ENCODE assay signal across 15 cellular contexts in genomic region chr1:56331892-56332567, GRCh38.
DNase-seq lines count a peak whose midpoint lies in the region; TF ChIP-seq lines count a peak whose summit lies in the region.
"Had no signal": no experiment of that assay in that cellular context is flagged by ENCODE, and none has a peak within 500 bp of the region (broad histone marks: within the 10 kb centered on the region; RNA-seq: fewer than 3 reads in every experiment).

No MANE protein-coding gene starts in this region.

- H3K4me3 ChIP-seq in astrocyte of the spinal cord (ENCODE audit: low read depth, low read length) = no peak overlapping the region
- H3K4me3 ChIP-seq in liver (ENCODE audit: low read depth in 1 of 3, low read length in 3 of 3) = no peak overlapping the region
- H3K4me3 ChIP-seq in vagina = no peak overlapping the region

- peak overlapping the region in 1 of 2 donors; percentile 33 for H3K9ac ChIP-seq in liver (ENCODE audit: low read depth in 1 of 2, low read length in 2 of 2)

- H3K27me3 ChIP-seq in liver (ENCODE audit: control insufficient read depth in 4 of 4, insufficient read depth in 4 of 4, low read length in 3 of 4) = no peaks in the 10 kb centered on the region
- no peaks in the 10 kb centered on the region for H3K27me3 ChIP-seq in vagina

- no peak overlapping the region for H3K27ac Mint-ChIP-seq in activated naive CD8-positive, alpha-beta T cell treated with anti-CD3 and anti-CD28 coated beads for 36 hours
- H3K27ac Mint-ChIP-seq: activated naive CD4-positive, alpha-beta T cell treated with anti-CD3 and anti-CD28 coated beads, Interleukin-2, amount 50 U/mL, for 24 hours; stimulated activated effector memory CD8-positive, alpha-beta T cell treated with anti-CD3 and anti-CD28 coated beads, Interleukin-12 subunit alpha, Interleukin-12 subunit beta, amount 100 ng/mL, for 72 hours had no signal

- no peak overlapping the region for H3K4me3 Mint-ChIP-seq in activated naive CD8-positive, alpha-beta T cell treated with anti-CD3 and anti-CD28 coated beads for 36 hours
- H3K4me3 Mint-ChIP-seq: activated naive CD4-positive, alpha-beta T cell treated with anti-CD3 and anti-CD28 coated beads, Interleukin-2, amount 50 U/mL, for 24 hours; stimulated activated effector memory CD8-positive, alpha-beta T cell treated with anti-CD3 and anti-CD28 coated beads, Interleukin-12 subunit alpha, Interleukin-12 subunit beta, amount 100 ng/mL, for 72 hours had no signal

- intact Hi-C loops in vagina (cut with DNase I) = no loop called here

- peak; percentile 10 for TF ChIP-seq RAD21 in liver (IDR thresholded peaks at IDR 0.05)

- H3K4me1 ChIP-seq in liver (ENCODE audit: control insufficient read depth in 4 of 4, insufficient read depth in 4 of 4, low read length in 3 of 4) (peaks cover 15 to 42% (median 31%) of the 10 kb centered on the region in 4 donors), vagina (peaks cover 8% of the 10 kb centered on the region)

- H3K9me3 ChIP-seq in liver (ENCODE audit: control insufficient read depth in 4 of 4, low read length in 3 of 4) = no peaks in the 10 kb centered on the region
- no peaks in the 10 kb centered on the region for H3K9me3 ChIP-seq in vagina

- H3K27ac ChIP-seq in liver (ENCODE audit: low read depth in 1 of 2, low read length in 2 of 2) = peak overlapping the region; percentile 58 to 67
- no peak overlapping the region for H3K27ac ChIP-seq in vagina

- no peak for TF ChIP-seq POLR2A in vagina (IDR thresholded peaks at IDR 0.05)

- no peaks in the 10 kb centered on the region for H3K36me3 Mint-ChIP-seq in activated naive CD8-positive, alpha-beta T cell treated with anti-CD3 and anti-CD28 coated beads for 36 hours
- H3K36me3 Mint-ChIP-seq: activated naive CD4-positive, alpha-beta T cell treated with anti-CD3 and anti-CD28 coated beads, Interleukin-2, amount 50 U/mL, for 24 hours; stimulated activated effector memory CD8-positive, alpha-beta T cell treated with anti-CD3 and anti-CD28 coated beads, Interleukin-12 subunit alpha, Interleukin-12 subunit beta, amount 100 ng/mL, for 72 hours had no signal

- H3K4me1 Mint-ChIP-seq in activated naive CD8-positive, alpha-beta T cell treated with anti-CD3 and anti-CD28 coated beads for 36 hours = peaks cover 8% of the 10 kb centered on the region
- H3K4me1 Mint-ChIP-seq: activated naive CD4-positive, alpha-beta T cell treated with anti-CD3 and anti-CD28 coated beads, Interleukin-2, amount 50 U/mL, for 24 hours; stimulated activated effector memory CD8-positive, alpha-beta T cell treated with anti-CD3 and anti-CD28 coated beads, Interleukin-12 subunit alpha, Interleukin-12 subunit beta, amount 100 ng/mL, for 72 hours had no signal

- TF ChIP-seq CTCF in astrocyte of the spinal cord (IDR thresholded peaks at IDR 0.05; ENCODE audit: low read depth, low read length) (no peak), liver (IDR thresholded peaks at IDR 0.05; ENCODE audit: low read depth, low read length, missing input control) (no peak), vagina (IDR thresholded peaks at IDR 0.05) (no peak)

- DNase-seq in COLO668 (lab: John Stamatoyannopoulos, UW; ENCODE audit: unreplicated experiment) (peak; percentile 71), HT1080 (ENCODE audit: low read depth) (peak; percentile 61), astrocyte of the spinal cord (ENCODE audit: low read depth, low spot score) (peak; percentile 13), vagina (ENCODE audit: extremely low spot score in 2 of 2) (no peak), T-helper 1 cell (no peak), T-helper 2 cell (no peak)
- no peak for DNase-seq in activated naive CD8-positive, alpha-beta T cell treated with anti-CD3 and anti-CD28 coated beads for 36 hours
- DNase-seq: DMS153; NCI-H1092; NCI-H510A treated with DMSO at 0.1 percent for 48 hours; right cardiac atrium; stimulated activated CD4-positive, alpha-beta T cell treated with anti-CD3 and anti-CD28 coated beads, Interleukin-4, amount 100 ng/mL, for 1 hour had no signal

- no peaks in the 10 kb centered on the region for H3K9me3 Mint-ChIP-seq in activated naive CD8-positive, alpha-beta T cell treated with anti-CD3 and anti-CD28 coated beads for 36 hours

- no peaks in the 10 kb centered on the region for H3K27me3 Mint-ChIP-seq in activated naive CD8-positive, alpha-beta T cell treated with anti-CD3 and anti-CD28 coated beads for 36 hours
- H3K27me3 Mint-ChIP-seq: activated naive CD4-positive, alpha-beta T cell treated with anti-CD3 and anti-CD28 coated beads, Interleukin-2, amount 50 U/mL, for 24 hours had no signal

- WGBS in liver = 42% methylated on average over 12 of the region's 12 CpGs

- in situ Hi-C loops in astrocyte of the spinal cord (cut with HindIII; ENCODE audit: low sequenced_read_pairs) = no loop called here

- no peaks in the 10 kb centered on the region for H3K36me3 ChIP-seq in liver (ENCODE audit: control insufficient read depth in 4 of 4, insufficient read depth in 3 of 4, low read depth in 1 of 4, low read length in 3 of 4)
- H3K36me3 ChIP-seq in vagina = no peaks in the 10 kb centered on the region

TF ChIP-seq in liver, 16 proteins besides CTCF, POLR2A, EP300 and RAD21:
- TF ChIP-seq ZBTB33 (IDR thresholded peaks at IDR 0.05) = peak; percentile 17
- peak; percentile 83 for TF ChIP-seq YY1 (IDR thresholded peaks at IDR 0.05)
- TF ChIP-seq HNF4G (IDR thresholded peaks at IDR 0.05) = no peak
- TF ChIP-seq RXRA (IDR thresholded peaks at IDR 0.05) = peak; percentile 58 to 61
- TF ChIP-seq JUND (IDR thresholded peaks at IDR 0.05) = peak in 1 of 2 donors; percentile 71
- peak; percentile 51 for TF ChIP-seq FOXA1 (IDR thresholded peaks at IDR 0.05)
- TF ChIP-seq MAX (IDR thresholded peaks at IDR 0.05) = peak; percentile 29
- peak; percentile 82 for TF ChIP-seq SP1 (IDR thresholded peaks at IDR 0.05)
- peak; percentile 15 for TF ChIP-seq NR2F2 (IDR thresholded peaks at IDR 0.05)
- TF ChIP-seq TAF1 (conservative IDR thresholded peaks at IDR 0.05) = no peak
- TF ChIP-seq HNF4A (conservative IDR thresholded peaks at IDR 0.05) = peak; percentile 72 to 80
- peak; percentile 88 for TF ChIP-seq FOXA2 (IDR thresholded peaks at IDR 0.05)
- peak; percentile 58 for TF ChIP-seq REST (IDR thresholded peaks at IDR 0.05)
- TF ChIP-seq EGR1 (IDR thresholded peaks at IDR 0.05; ENCODE audit: low read depth in 2 of 2) = no peak
- TF ChIP-seq ATF3 (IDR thresholded peaks at IDR 0.05) = no peak
- no peak for TF ChIP-seq GABPA (IDR thresholded peaks at IDR 0.05 in 1 of 2, conservative IDR thresholded peaks at IDR 0.05 in 1 of 2)

Comparison
In these comparisons a context has a peak if more than half of its experiments do, and no peak if none do; other contexts are left out.
1. DNase-seq: peak in COLO668 (single experiment), HT1080 (single experiment) and astrocyte of the spinal cord (single experiment); none in vagina (0 of 2), T-helper 1 cell (0 of 5), T-helper 2 cell (0 of 5) and activated naive CD8-positive, alpha-beta T cell treated with anti-CD3 and anti-CD28 coated beads for 36 hours (single experiment).